Comparison of ENCODE assay signal across 11 cellular contexts in the genomic region with DNA sequence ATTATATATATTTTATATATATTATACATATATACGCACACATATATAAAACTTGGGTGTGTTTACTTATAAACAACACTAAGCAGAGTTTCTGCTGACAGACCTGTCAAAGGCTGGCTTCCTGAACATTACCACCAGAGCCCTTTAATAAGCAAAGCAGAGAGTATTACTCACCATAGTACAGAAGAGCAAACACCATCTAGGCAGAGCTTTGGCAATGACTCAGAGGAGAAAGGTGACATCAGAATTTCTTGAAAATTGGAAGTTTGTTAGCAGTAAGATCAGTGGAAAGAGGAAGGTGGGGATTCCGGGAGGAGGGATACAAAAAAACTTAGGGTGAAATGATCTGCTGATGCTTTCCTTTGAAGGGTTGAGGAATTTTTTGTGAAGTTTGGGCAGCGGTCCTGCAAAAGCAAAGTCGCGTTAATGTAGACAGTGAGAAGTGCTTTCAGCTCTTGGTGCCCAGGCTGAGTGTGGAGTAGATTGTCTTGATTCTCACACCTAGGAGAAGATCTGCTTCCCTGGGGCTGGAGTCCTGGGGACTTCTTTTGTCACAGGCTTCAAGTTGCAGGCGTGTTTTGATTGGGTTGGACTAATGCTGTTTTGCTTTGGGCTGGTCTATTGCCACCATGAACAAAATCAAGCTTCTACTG.
DNase-seq lines count a peak whose midpoint lies in the region; ATAC-seq and TF ChIP-seq lines count a peak whose summit lies in the region.
"Had no signal": no experiment of that assay in that cellular context is flagged by ENCODE, and none has a peak within 500 bp of the region (broad histone marks: within the 10 kb centered on the region; RNA-seq: fewer than 3 reads in every experiment).

No MANE protein-coding gene starts in this region.

- H3K9ac ChIP-seq in PC-3 (ENCODE audit: low read length) (peak overlapping the region; percentile 34; the same call in 1 of the 2 replicates), mammary epithelial cell (ENCODE audit: insufficient read depth, low read length) (no peak overlapping the region), smooth muscle cell (ENCODE audit: low read depth) (peak overlapping the region; percentile 38)

- H3K27me3 ChIP-seq in PC-3 (ENCODE audit: low read length) (no peaks in the 10 kb centered on the region), mammary epithelial cell (ENCODE audit: insufficient read depth, low read length) (no peaks in the 10 kb centered on the region), smooth muscle cell (ENCODE audit: low read depth) (no peaks in the 10 kb centered on the region)

- POLR2A ChIA-PET in PC-3 (lab: Charles Lee; ENCODE audit: unreplicated experiment): no interaction called here

- 83% methylated on average over 6 of the region's 6 CpGs for WGBS in mammary epithelial cell (ENCODE audit: low coverage, missing lambda C conversion rate)
- WGBS in smooth muscle cell (ENCODE audit: low lambda C conversion rate): 80% methylated on average over 6 of the region's 6 CpGs

- dilution Hi-C loops in mammary epithelial cell (cut with HindIII; ENCODE audit: low sequenced_read_pairs): loop anchor here (5.0 kb wide), 1 partner anchor 76 kb away; no protein-coding TSS in a partner anchor

- H3K4me2 ChIP-seq in PC-3 (ENCODE audit: low read length): peak overlapping the region; percentile 52
- H3K4me2 ChIP-seq in mammary epithelial cell (ENCODE audit: insufficient read depth, low read depth, low read length): peak overlapping the region; percentile 38
- no peak overlapping the region for H3K4me2 ChIP-seq in smooth muscle cell

- H2AFZ ChIP-seq in PC-3 (ENCODE audit: low read length) (no peak overlapping the region), mammary epithelial cell (ENCODE audit: low read depth, low read length) (no peak overlapping the region), smooth muscle cell (ENCODE audit: low read depth) (no peak overlapping the region)

- in situ Hi-C loops in mammary epithelial cell (cut with MboI; ENCODE audit: low sequenced_read_pairs in 2 of 2): loop anchor here in 1 of 2 donors (10.0 kb wide), 1 partner anchor 69 kb away; no protein-coding TSS in a partner anchor

- ATAC-seq in PC-3 (peak; percentile 99), HG03460 (IDR thresholded peaks at IDR 0.05; ENCODE audit: unreplicated experiment) (no peak), GM21381 (IDR thresholded peaks at IDR 0.05; ENCODE audit: unreplicated experiment) (no peak)

- H4K20me1 ChIP-seq in PC-3 (ENCODE audit: low read length) (no peaks in the 10 kb centered on the region), mammary epithelial cell (ENCODE audit: insufficient read depth, low read length) (no peaks in the 10 kb centered on the region), smooth muscle cell (ENCODE audit: low read depth) (no peaks in the 10 kb centered on the region)

- no peaks in the 10 kb centered on the region for H3K9me2 ChIP-seq in PC-3 (replicated peaks; ENCODE audit: low read length)

- H3K4me3 ChIP-seq in PC-3 (ENCODE audit: low read length): no peak overlapping the region
- no peak overlapping the region for H3K4me3 ChIP-seq in mammary epithelial cell (replicated peaks in 1 of 3; ENCODE audit: insufficient read depth in 1 of 3, low read depth in 2 of 3, low read length in 3 of 3)
- no peak overlapping the region for H3K4me3 ChIP-seq in smooth muscle cell

- BruUV-seq in PC-3 (replicated peaks; lab: Mats Ljungman, UMichigan): no TSS peak
- no TSS peak for BruUV-seq in mammary epithelial cell (replicated peaks; lab: Mats Ljungman, UMichigan)

- intact Hi-C loops in PC-3 (cut with micrococcal nuclease): loop anchor here (1.0 to 5.0 kb wide), 2 partner anchors 73 to 119 kb away; no protein-coding TSS in a partner anchor
- intact Hi-C loops in mammary epithelial cell (cut with micrococcal nuclease): no loop called here

- H3K27ac ChIP-seq in PC-3 (ENCODE audit: low read length): peak overlapping the region; percentile 82
- H3K27ac ChIP-seq in mammary epithelial cell (ENCODE audit: insufficient read depth, low read depth, low read length): peak overlapping the region; percentile 39
- H3K27ac ChIP-seq in smooth muscle cell (ENCODE audit: low read depth): peak overlapping the region; percentile 79

- TF ChIP-seq CTCF in PC-3 (conservative IDR thresholded peaks at IDR 0.05; ENCODE audit: low read depth, low read length) (no peak), mammary epithelial cell (conservative IDR thresholded peaks at IDR 0.05 in 1 of 2, IDR thresholded peaks at IDR 0.05 in 1 of 2; ENCODE audit: extremely low read depth in 1 of 2, insufficient read depth in 1 of 2, low read depth in 1 of 2, low read length in 2 of 2) (no peak), smooth muscle cell (IDR thresholded peaks at IDR 0.05; ENCODE audit: borderline replicate concordance, insufficient read depth, poor library complexity, severe bottlenecking) (no peak)

- peak; percentile 48 for DNase-seq in activated CD4-positive, alpha-beta T cell treated with anti-CD3 and anti-CD28 coated beads for 48 hours
- no peak for DNase-seq in activated CD4-positive, alpha-beta T cell treated with anti-CD3 and anti-CD28 coated beads, Interleukin-2, amount 50 U/mL, for 1 hour
- DNase-seq in PC-3: peak; percentile 90
- peak; percentile 89 for DNase-seq in mammary epithelial cell
- DNase-seq in smooth muscle cell (lab: John Stamatoyannopoulos, UW; ENCODE audit: unreplicated experiment): no peak
- DNase-seq in NCI-H146 treated with DMSO at 0.1 percent for 48 hours (lab: John Stamatoyannopoulos, UW; ENCODE audit: unreplicated experiment): no peak
- DNase-seq: aorta, NCI-H1092 treated with DMSO at 0.1 percent for 48 hours, nucleus accumbens had no signal

- H3K36me3 ChIP-seq in PC-3 (ENCODE audit: low read depth, low read length): no peaks in the 10 kb centered on the region
- no peaks in the 10 kb centered on the region for H3K36me3 ChIP-seq in mammary epithelial cell (ENCODE audit: insufficient read depth, low read length)
- no peaks in the 10 kb centered on the region for H3K36me3 ChIP-seq in smooth muscle cell (ENCODE audit: low read depth)

- H3K9me3 ChIP-seq in PC-3 (ENCODE audit: low read length) (no peaks in the 10 kb centered on the region), mammary epithelial cell (replicated peaks; ENCODE audit: insufficient read depth, low read length) (no peaks in the 10 kb centered on the region), smooth muscle cell (replicated peaks; ENCODE audit: low read depth) (no peaks in the 10 kb centered on the region)

- no peaks in the 10 kb centered on the region for H3K79me2 ChIP-seq in PC-3 (ENCODE audit: low read length)
- no peaks in the 10 kb centered on the region for H3K79me2 ChIP-seq in mammary epithelial cell (ENCODE audit: insufficient read depth, low read length)
- no peaks in the 10 kb centered on the region for H3K79me2 ChIP-seq in smooth muscle cell (ENCODE audit: low read depth)

- H3K4me1 ChIP-seq in PC-3 (ENCODE audit: insufficient read depth, low read length): peaks cover 48% of the 10 kb centered on the region
- peaks cover 36% of the 10 kb centered on the region for H3K4me1 ChIP-seq in mammary epithelial cell (ENCODE audit: insufficient read depth, low read length)
- peaks cover 18% of the 10 kb centered on the region for H3K4me1 ChIP-seq in smooth muscle cell (ENCODE audit: low read depth)

- CTCF ChIA-PET in PC-3 (lab: Charles Lee): no interaction called here
- CTCF ChIA-PET in mammary epithelial cell (lab: Charles Lee; ENCODE audit: low non-redundant PET): no interaction called here

- H3F3A ChIP-seq in PC-3 (ENCODE audit: low read length, unreplicated experiment): no peaks in the 10 kb centered on the region
- H3F3A ChIP-seq in smooth muscle cell (ENCODE audit: low read depth): peaks cover 3% of the 10 kb centered on the region

Comparison
In these comparisons a context has a peak if more than half of its experiments do, and no peak if none do; other contexts are left out.
1. DNase-seq: peak in activated CD4-positive, alpha-beta T cell treated with anti-CD3 and anti-CD28 coated beads for 48 hours (single experiment), PC-3 (single experiment) and mammary epithelial cell (single experiment); none in activated CD4-positive, alpha-beta T cell treated with anti-CD3 and anti-CD28 coated beads, Interleukin-2, amount 50 U/mL, for 1 hour (single experiment), smooth muscle cell (single experiment) and NCI-H146 treated with DMSO at 0.1 percent for 48 hours (single experiment).
2. Peak in every context shown above with its lines, with median percentiles within 50 percentile points of each other: H3K27ac ChIP-seq.